17 cellular contexts compared by ENCODE assay signal in the genomic region with DNA sequence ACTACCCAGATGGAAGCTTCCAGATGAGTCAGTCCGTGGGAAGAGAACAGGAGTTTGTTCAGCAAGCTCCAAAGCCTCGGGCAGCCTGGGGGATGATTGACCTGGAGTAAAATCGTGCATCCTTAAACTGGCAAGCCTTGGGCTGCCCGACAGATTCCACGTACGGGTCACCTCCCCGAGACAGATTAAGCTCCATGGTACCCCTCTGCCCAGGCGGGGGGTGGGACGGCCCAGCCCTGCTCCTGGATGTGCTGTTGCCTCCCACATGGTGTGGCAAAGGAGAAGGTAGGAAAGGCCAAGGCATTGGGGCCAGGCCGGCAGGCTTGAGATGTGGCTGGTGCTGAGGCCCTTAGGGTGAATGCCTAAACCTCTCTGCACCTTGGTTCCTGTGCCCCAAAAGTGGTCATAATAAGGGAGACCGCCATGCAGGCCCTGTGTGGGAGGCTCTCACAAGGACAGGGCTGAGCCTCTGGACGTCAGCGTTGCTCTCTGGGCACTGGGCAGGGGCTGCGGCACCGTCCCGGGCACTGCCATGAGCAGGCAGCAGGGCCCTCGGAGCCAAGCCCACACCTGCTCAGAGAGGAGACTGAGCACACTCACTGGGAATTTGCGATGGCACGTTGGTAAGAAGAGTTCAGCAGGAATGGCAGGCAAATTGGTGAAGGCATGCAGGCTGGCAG.
A peak's percentile ranks its signal among the peaks of the same experiment; 100 is the strongest.
DNase-seq lines count a peak whose midpoint lies in the region; ATAC-seq and TF ChIP-seq lines count a peak whose summit lies in the region.
"Had no signal": no experiment of that assay in that cellular context is flagged by ENCODE, and none has a peak within 500 bp of the region (broad histone marks: within the 10 kb centered on the region; RNA-seq: fewer than 3 reads in every experiment).

No MANE protein-coding gene starts in this region.

- H3K36me3 ChIP-seq in right atrium auricular region (no peaks in the 10 kb centered on the region), endodermal cell (ENCODE audit: control insufficient read depth, insufficient read depth, low read length) (no peaks in the 10 kb centered on the region), HAP-1 (replicated peaks) (no peaks in the 10 kb centered on the region)
- H3K36me3 ChIP-seq: BE2C had no signal

- DNase-seq in left ventricle myocardium superior (peak; percentile 11), right atrium auricular region (ENCODE audit: low spot score) (no peak), endodermal cell (peak; percentile 33), posterior vena cava (ENCODE audit: low spot score) (peak; percentile 61), COR-L47 (lab: John Stamatoyannopoulos, UW) (no peak), HAP-1 (ENCODE audit: low spot score in 2 of 2) (no peak)
- no peak for DNase-seq in stimulated activated CD4-positive, alpha-beta T cell treated with anti-CD3 and anti-CD28 coated beads, Interleukin-15, amount 100 ng/mL, for 24 hours
- DNase-seq: BE2C, DMS 273 treated with DMSO at 0.1 percent for 48 hours, GOT3, Kasumi-1, NCI-H1930, NCI-H2171, NCI-H446 treated with DMSO at 0.1 percent for 48 hours, NCI-H748 treated with DMSO at 0.1 percent for 48 hours, SHP77 treated with DMSO at 0.1 percent for 48 hours had no signal

- H3K27me3 ChIP-seq in right atrium auricular region (no peaks in the 10 kb centered on the region), endodermal cell (ENCODE audit: control insufficient read depth, insufficient read depth, low read length, poor library complexity, severe bottlenecking) (no peaks in the 10 kb centered on the region), HAP-1 (ENCODE audit: low read depth) (peaks cover 11% of the 10 kb centered on the region)
- H3K27me3 ChIP-seq: BE2C had no signal

- H3K9ac ChIP-seq in endodermal cell (ENCODE audit: extremely low read depth, low read length, poor library complexity, severe bottlenecking) = no peak overlapping the region

- in situ Hi-C loops in HAP-1 (cut with MboI; ENCODE audit: low sequenced_read_pairs) = no loop called here

- H3K27me3 Mint-ChIP-seq in endodermal cell (ENCODE audit: insufficient read depth) = peaks cover 4% of the 10 kb centered on the region

- WGBS in endodermal cell (ENCODE audit: insufficient coverage in 1 of 2, insufficient read length in 1 of 2), 2 experiments = 91 to 92% methylated on average over 11 to 19 of the region's 19 CpGs

- ATAC-seq in left ventricle myocardium superior = no peak

- H3K27ac Mint-ChIP-seq in endodermal cell = no peak overlapping the region
- H3K27ac Mint-ChIP-seq: CD8-positive, alpha-beta memory T cell had no signal

- no peaks in the 10 kb centered on the region for H3K36me3 Mint-ChIP-seq in endodermal cell (ENCODE audit: low read depth)
- H3K36me3 Mint-ChIP-seq: CD8-positive, alpha-beta memory T cell had no signal

- H3K27ac ChIP-seq in right atrium auricular region (no peak overlapping the region), endodermal cell (ENCODE audit: low read depth, low read length) (no peak overlapping the region)

- peaks cover under 1% of the 10 kb centered on the region for H3K9me3 Mint-ChIP-seq in endodermal cell

- no peak overlapping the region for H3K4me3 ChIP-seq in right atrium auricular region
- no peak overlapping the region for H3K4me3 ChIP-seq in endodermal cell (ENCODE audit: low read length)
- H3K4me3 ChIP-seq in HAP-1 = no peak overlapping the region

- intact Hi-C loops in left ventricle myocardium superior (cut with micrococcal nuclease) = no loop called here
- intact Hi-C loops in posterior vena cava (cut with DNase I) = no loop called here

- no peaks in the 10 kb centered on the region for H3K4me1 ChIP-seq in right atrium auricular region
- H3K4me1 ChIP-seq in endodermal cell (ENCODE audit: control insufficient read depth, insufficient read depth, low read length) = no peaks in the 10 kb centered on the region
- H3K4me1 ChIP-seq in HAP-1 = no peaks in the 10 kb centered on the region
- H3K4me1 ChIP-seq: BE2C had no signal

- no peak overlapping the region for H3K4me3 Mint-ChIP-seq in endodermal cell
- H3K4me3 Mint-ChIP-seq: CD8-positive, alpha-beta memory T cell had no signal

- H3K4me1 Mint-ChIP-seq in endodermal cell = peaks cover 15% of the 10 kb centered on the region
- H3K4me1 Mint-ChIP-seq: CD8-positive, alpha-beta memory T cell had no signal

- H3K9me3 ChIP-seq in right atrium auricular region = no peaks in the 10 kb centered on the region
- no peaks in the 10 kb centered on the region for H3K9me3 ChIP-seq in endodermal cell (ENCODE audit: control insufficient read depth, low read length)
- H3K9me3 ChIP-seq in HAP-1 = no peaks in the 10 kb centered on the region
- H3K9me3 ChIP-seq: BE2C had no signal

- TF ChIP-seq CTCF in right atrium auricular region (IDR thresholded peaks at IDR 0.05) = no peak
- TF ChIP-seq CTCF in endodermal cell (conservative IDR thresholded peaks at IDR 0.05) = no peak

Comparison
In these comparisons a context has a peak if more than half of its experiments do, and no peak if none do; other contexts are left out.
1. DNase-seq: peak in left ventricle myocardium superior (single experiment), endodermal cell (single experiment) and posterior vena cava (single experiment); none in right atrium auricular region (single experiment), COR-L47 (single experiment), HAP-1 (0 of 2) and stimulated activated CD4-positive, alpha-beta T cell treated with anti-CD3 and anti-CD28 coated beads, Interleukin-15, amount 100 ng/mL, for 24 hours (single experiment).